Comparison of ENCODE assay signal across 15 cellular contexts in genomic region chr5:38905516-38905915, GRCh38. TPM values are rescaled to one million over a fixed set of nuclear protein-coding genes. Genes with fewer than 3 reads are reported as not detected.
DNase-seq lines count a peak whose midpoint lies in the region; TF ChIP-seq lines count a peak whose summit lies in the region.
"Had no signal": no experiment of that assay in that cellular context is flagged by ENCODE, and none has a peak within 500 bp of the region (broad histone marks: within the 10 kb centered on the region; RNA-seq: fewer than 3 reads in every experiment).

No MANE protein-coding gene starts in this region.

- intact Hi-C loops in MCF 10A (cut with micrococcal nuclease), result no loop called here
- intact Hi-C loops in breast epithelium (cut with DNase I; ENCODE audit: low total_unique reads), result no loop called here

- H3K4me1 Mint-ChIP-seq in MCF 10A (ENCODE audit: insufficient read depth, unreplicated experiment), result no peaks in the 10 kb centered on the region
- H3K4me1 Mint-ChIP-seq: H9, IgD-negative memory B cell had no signal

- no peak overlapping the region for H3K27ac ChIP-seq in breast epithelium
- no peak overlapping the region for H3K27ac ChIP-seq in effector memory CD4-positive, alpha-beta T cell (ENCODE audit: insufficient read depth, low read length, poor library complexity, severe bottlenecking)
- H3K27ac ChIP-seq: 22Rv1 had no signal

- no peaks in the 10 kb centered on the region for H3K36me3 ChIP-seq in breast epithelium
- peaks cover 98% of the 10 kb centered on the region for H3K36me3 ChIP-seq in adipocyte (ENCODE audit: control insufficient read depth, insufficient read depth, low read length, severe bottlenecking)
- no peaks in the 10 kb centered on the region for H3K36me3 ChIP-seq in effector memory CD4-positive, alpha-beta T cell (ENCODE audit: control insufficient read depth, insufficient read depth, low read length)

- H3K27me3 Mint-ChIP-seq in MCF 10A (ENCODE audit: insufficient read depth, unreplicated experiment), result no peaks in the 10 kb centered on the region

- POLR2A ChIA-PET in MCF 10A (lab: Yijun Ruan, JAX), result interaction anchor here (0.7 to 1.4 kb wide), 2 partner anchors 58 to 728 kb away, joined by 3 to 5 read pairs; no protein-coding TSS in a partner anchor

- H3K9me3 ChIP-seq in breast epithelium (peaks cover 0 to 7% of the 10 kb centered on the region in 2 donors), adipocyte (ENCODE audit: control insufficient read depth, low read length) (no peaks in the 10 kb centered on the region)
- no peaks in the 10 kb centered on the region for H3K9me3 ChIP-seq in effector memory CD4-positive, alpha-beta T cell (ENCODE audit: control insufficient read depth, low read length)

- no peak for TF ChIP-seq POLR2A in breast epithelium (IDR thresholded peaks at IDR 0.05)

- H3K4me1 ChIP-seq in breast epithelium (no peaks in the 10 kb centered on the region), adipocyte (ENCODE audit: control insufficient read depth, insufficient read depth, low read length) (no peaks in the 10 kb centered on the region)
- no peaks in the 10 kb centered on the region for H3K4me1 ChIP-seq in effector memory CD4-positive, alpha-beta T cell (ENCODE audit: control insufficient read depth, insufficient read depth, low read length, poor library complexity, severe bottlenecking)

- H3K4me3 ChIP-seq in breast epithelium (no peak overlapping the region), adipocyte (ENCODE audit: low read length) (no peak overlapping the region), fibroblast of mammary gland (ENCODE audit: control insufficient read depth, low read depth, low read length) (no peak overlapping the region)
- H3K4me3 ChIP-seq in effector memory CD4-positive, alpha-beta T cell (ENCODE audit: insufficient read depth, low read depth, low read length, poor library complexity, severe bottlenecking), result no peak overlapping the region

- DNase-seq in MCF 10A (ENCODE audit: unreplicated experiment), result peak; percentile 16
- DNase-seq in breast epithelium (ENCODE audit: low spot score in 2 of 2), result no peak
- peak; percentile 34 for DNase-seq in adipocyte (ENCODE audit: low read depth)
- DNase-seq in fibroblast of mammary gland (ENCODE audit: low read depth), result peak; percentile 51
- peak; percentile 57 for DNase-seq in stromal cell of bone marrow (ENCODE audit: low read depth)
- DNase-seq in SKM-1 treated with dmso at 0.1 percent for 144 hours (lab: John Stamatoyannopoulos, UW; ENCODE audit: unreplicated experiment), result no peak
- DNase-seq in effector memory CD4-positive, alpha-beta T cell, result no peak
- no peak for DNase-seq in NCI-H1436 (lab: John Stamatoyannopoulos, UW)
- DNase-seq: C1 segment of cervical spinal cord, DMS 273 treated with DMSO at 0.1 percent for 48 hours, H9, NCI-H510A, SIG-M5 had no signal

- H3K9ac ChIP-seq in adipocyte (ENCODE audit: low read length), result no peak overlapping the region

- H3K4me3 Mint-ChIP-seq in MCF 10A (ENCODE audit: unreplicated experiment), result no peak overlapping the region
- H3K4me3 Mint-ChIP-seq: H9, IgD-negative memory B cell had no signal

- BruUV-seq in MCF 10A (replicated peaks; lab: Mats Ljungman, UMichigan), result no TSS peak

- H3K27ac Mint-ChIP-seq in MCF 10A (ENCODE audit: low read depth, unreplicated experiment), result no peak overlapping the region
- H3K27ac Mint-ChIP-seq: H9, IgD-negative memory B cell had no signal

- no peaks in the 10 kb centered on the region for H3K27me3 ChIP-seq in breast epithelium
- no peaks in the 10 kb centered on the region for H3K27me3 ChIP-seq in adipocyte (replicated peaks; ENCODE audit: control insufficient read depth, insufficient read depth, low read length)
- no peaks in the 10 kb centered on the region for H3K27me3 ChIP-seq in effector memory CD4-positive, alpha-beta T cell (replicated peaks; ENCODE audit: control insufficient read depth, insufficient read depth, low read length, poor library complexity, severe bottlenecking)

- H3K36me3 Mint-ChIP-seq in MCF 10A (ENCODE audit: insufficient read depth, unreplicated experiment), result peaks cover 74% of the 10 kb centered on the region

- CTCF ChIA-PET in MCF 10A (lab: Yijun Ruan, JAX), result interaction anchor here (0.7 to 1.8 kb wide), 3 partner anchors 16 to 485 kb away, joined by 3 to 4 read pairs (median 3); no protein-coding TSS in a partner anchor

- TF ChIP-seq CTCF in MCF 10A (IDR thresholded peaks at IDR 0.05; ENCODE audit: unreplicated experiment), result no peak
- TF ChIP-seq CTCF in breast epithelium (IDR thresholded peaks at IDR 0.05), result no peak
- no peak for TF ChIP-seq CTCF in fibroblast of mammary gland (conservative IDR thresholded peaks at IDR 0.05; ENCODE audit: control insufficient read depth, insufficient read depth, low read depth, low read length)

- peaks cover 8% of the 10 kb centered on the region for H3K9me3 Mint-ChIP-seq in MCF 10A (ENCODE audit: unreplicated experiment)

RNA-seq across cellular contexts. Expression of gene OSMR, which starts 59.7 kb away (rescaled TPM):
- total RNA-seq in MCF 10A (2022) (86.1 and 89.1 TPM in 2 replicates), breast epithelium (100 to 1,000 TPM in 1 of 3 donors, 10 to 100 TPM in 2; 32.2 to 121 (median 54.0) TPM)

Comparison
In these comparisons a context has a peak if more than half of its experiments do, and no peak if none do; other contexts are left out.
1. DNase-seq: peak in MCF 10A (single experiment), adipocyte (single experiment), fibroblast of mammary gland (single experiment) and stromal cell of bone marrow (single experiment); none in breast epithelium (0 of 2), SKM-1 treated with dmso at 0.1 percent for 144 hours (single experiment), effector memory CD4-positive, alpha-beta T cell (0 of 3) and NCI-H1436 (single experiment).